Comparison of ENCODE assay signal across 9 cellular contexts in the genomic region with DNA sequence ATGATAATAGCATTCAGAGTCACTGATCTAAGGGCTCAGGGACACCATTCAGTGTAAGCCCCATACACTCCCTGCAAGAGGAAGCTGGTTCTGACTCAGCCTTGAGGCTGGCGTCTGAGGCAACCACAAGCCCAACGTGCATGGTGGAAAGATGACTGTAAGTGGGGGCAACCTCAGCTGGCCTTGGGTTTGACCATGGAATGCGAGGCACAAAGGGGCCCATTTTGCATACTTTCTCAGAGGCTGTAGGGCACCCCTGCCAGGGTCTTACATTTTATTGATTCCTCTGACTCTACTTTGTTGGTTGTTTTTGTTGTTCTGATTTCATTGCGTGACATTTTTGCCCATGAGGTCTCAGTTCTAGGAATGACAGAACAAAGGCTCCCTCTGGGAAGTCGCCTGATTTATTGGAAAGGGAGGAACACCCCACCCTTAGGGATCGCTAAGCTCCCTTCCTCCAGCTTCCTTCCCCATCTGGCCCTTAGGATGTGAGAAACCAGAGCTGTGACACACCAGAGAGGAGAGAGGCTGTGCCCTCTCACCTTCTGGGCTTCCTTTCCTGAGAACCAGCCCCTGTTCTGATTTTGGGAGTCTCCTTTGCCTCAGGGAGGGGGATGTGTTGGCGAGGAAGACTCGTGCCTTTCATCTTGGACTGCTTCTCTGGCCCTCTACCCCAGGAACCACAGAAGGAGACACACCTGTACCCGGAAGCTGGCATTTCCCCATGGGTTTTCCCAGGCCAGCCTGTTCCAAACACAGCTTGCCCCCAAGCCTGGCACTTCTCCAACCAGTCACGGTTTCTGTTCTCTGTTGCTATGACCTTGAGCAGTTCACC. TPM values are rescaled to one million over a fixed set of nuclear protein-coding genes. Genes with fewer than 3 reads are reported as not detected.
A peak's percentile ranks its signal among the peaks of the same experiment; 100 is the strongest.
DNase-seq lines count a peak whose midpoint lies in the region; ATAC-seq and TF ChIP-seq lines count a peak whose summit lies in the region.
"Had no signal": no experiment of that assay in that cellular context is flagged by ENCODE, and none has a peak within 500 bp of the region (broad histone marks: within the 10 kb centered on the region; RNA-seq: fewer than 3 reads in every experiment).

No MANE protein-coding gene starts in this region.

- ATAC-seq in right cardiac atrium = peak; percentile 72 to 88

- H3K4me3 ChIP-seq in right cardiac atrium (ENCODE audit: low read length) (no peak overlapping the region), endodermal cell (ENCODE audit: low read length) (no peak overlapping the region)

- H3K4me3 Mint-ChIP-seq in endodermal cell = no peak overlapping the region
- H3K4me3 Mint-ChIP-seq: activated naive CD8-positive, alpha-beta T cell had no signal

- H3K27me3 Mint-ChIP-seq in endodermal cell (ENCODE audit: insufficient read depth) = peaks cover 16% of the 10 kb centered on the region

- no peaks in the 10 kb centered on the region for H3K27me3 ChIP-seq in right cardiac atrium (ENCODE audit: control insufficient read depth, insufficient read depth)
- peaks cover 36% of the 10 kb centered on the region for H3K27me3 ChIP-seq in endodermal cell (ENCODE audit: control insufficient read depth, insufficient read depth, low read length, poor library complexity, severe bottlenecking)

- no peaks in the 10 kb centered on the region for H3K9me3 ChIP-seq in right cardiac atrium (ENCODE audit: control insufficient read depth, low read length)
- H3K9me3 ChIP-seq in endodermal cell (ENCODE audit: control insufficient read depth, low read length) = no peaks in the 10 kb centered on the region

- H3K4me1 ChIP-seq in right cardiac atrium (ENCODE audit: control insufficient read depth, insufficient read depth, low read length) (peaks cover 7% of the 10 kb centered on the region), endodermal cell (ENCODE audit: control insufficient read depth, insufficient read depth, low read length) (no peaks in the 10 kb centered on the region)

- H3K4me1 Mint-ChIP-seq in endodermal cell = no peaks in the 10 kb centered on the region

- no peaks in the 10 kb centered on the region for H3K36me3 ChIP-seq in endodermal cell (ENCODE audit: control insufficient read depth, insufficient read depth, low read length)

- H3K27ac Mint-ChIP-seq in endodermal cell = no peak overlapping the region
- H3K27ac Mint-ChIP-seq: activated naive CD8-positive, alpha-beta T cell had no signal

- H3K9ac ChIP-seq in endodermal cell (ENCODE audit: extremely low read depth, low read length, poor library complexity, severe bottlenecking) = no peak overlapping the region

- no peak for TF ChIP-seq CTCF in GM10266 (IDR thresholded peaks at IDR 0.05; ENCODE audit: control insufficient read depth, insufficient read depth, low read depth, missing control alignments)
- no peak for TF ChIP-seq CTCF in endodermal cell (conservative IDR thresholded peaks at IDR 0.05)

- intact Hi-C loops in right cardiac atrium (cut with DNase I) = no loop called here

- WGBS in right cardiac atrium = 38% methylated on average over 10 of the region's 10 CpGs
- 70 to 75% methylated on average over 6 to 10 of the region's 10 CpGs for whole genome bisulfite sequencing in endodermal cell (ENCODE audit: insufficient coverage in 1 of 2, insufficient read length in 1 of 2), 2 experiments

- peak overlapping the region; percentile 68 for H3K27ac ChIP-seq in right cardiac atrium (ENCODE audit: low read length)
- no peak overlapping the region for H3K27ac ChIP-seq in endodermal cell (ENCODE audit: low read depth, low read length)

- peak; percentile 62 for DNase-seq in GM10266 (ENCODE audit: extremely low spot score)
- peak; percentile 91 for DNase-seq in H4 (ENCODE audit: low spot score)
- peak; percentile 52 for DNase-seq in NCI-H2029 (lab: John Stamatoyannopoulos, UW)
- DNase-seq in activated T-cell treated with anti-CD3 and anti-CD28 coated beads for 48 hours (ENCODE audit: low read depth) = peak; percentile 66
- DNase-seq in right cardiac atrium = peak; percentile 40 to 61 (median 56)
- DNase-seq in stimulated activated CD8-positive, alpha-beta memory T cell treated with anti-CD3 and anti-CD28 coated beads, Interleukin-12 subunit alpha, Interleukin-12 subunit beta, amount 100 ng/mL, for 24 hours (ENCODE audit: extremely low read depth) = peak; percentile 25
- DNase-seq in endodermal cell = no peak
- no peak for DNase-seq in retina

- H3K9me3 Mint-ChIP-seq in endodermal cell = no peaks in the 10 kb centered on the region

- H3K36me3 Mint-ChIP-seq in endodermal cell (ENCODE audit: low read depth) = no peaks in the 10 kb centered on the region
- H3K36me3 Mint-ChIP-seq: activated naive CD8-positive, alpha-beta T cell had no signal

RNA-seq across cellular contexts. Expression of a gene that starts 5.6 kb away (rescaled TPM):
- 0.19 and 0.72 TPM in 2 replicates for total RNA-seq in H4 (2014; rRNA removed; shearing (Covaris generic))
- total RNA-seq in right cardiac atrium (1 to 10 TPM; 5.3 to 9.1 (median 7.5) TPM), endodermal cell (under 1 TPM in 1 of 2 donors, not detected in 1; 0.26 TPM)
- 7.3 TPM for polyA plus RNA-seq in right cardiac atrium
- not detected for polyA plus RNA-seq in endodermal cell (2013, experiment 1 of 2)
- polyA plus RNA-seq in endodermal cell (2013, experiment 2 of 2) = not detected

RNA-seq across cellular contexts. Expression of a gene that starts 52.8 kb away (rescaled TPM):
- total RNA-seq in H4 (2014; rRNA removed; shearing (Covaris generic)) = not detected in 2 replicates
- total RNA-seq in right cardiac atrium (1 to 10 TPM; 1.9 to 3.2 (median 2.0) TPM), endodermal cell (10 to 100 TPM in 1 of 2 donors, 1 to 10 TPM in 1; 7.6 to 13.6 TPM)
- polyA plus RNA-seq in right cardiac atrium = 1.4 TPM
- polyA plus RNA-seq in endodermal cell (2013, experiment 1 of 2) = 1.6 TPM
- polyA plus RNA-seq in endodermal cell (2013, experiment 2 of 2) = 2.5 TPM

Comparison
In these comparisons a context has a peak if more than half of its experiments do, and no peak if none do; other contexts are left out.
1. DNase-seq: peak in GM10266 (single experiment), H4 (single experiment), NCI-H2029 (single experiment), activated T-cell treated with anti-CD3 and anti-CD28 coated beads for 48 hours (single experiment), right cardiac atrium (3 of 3) and stimulated activated CD8-positive, alpha-beta memory T cell treated with anti-CD3 and anti-CD28 coated beads, Interleukin-12 subunit alpha, Interleukin-12 subunit beta, amount 100 ng/mL, for 24 hours (single experiment); none in endodermal cell (single experiment) and retina (single experiment).